In the genomic region with DNA sequence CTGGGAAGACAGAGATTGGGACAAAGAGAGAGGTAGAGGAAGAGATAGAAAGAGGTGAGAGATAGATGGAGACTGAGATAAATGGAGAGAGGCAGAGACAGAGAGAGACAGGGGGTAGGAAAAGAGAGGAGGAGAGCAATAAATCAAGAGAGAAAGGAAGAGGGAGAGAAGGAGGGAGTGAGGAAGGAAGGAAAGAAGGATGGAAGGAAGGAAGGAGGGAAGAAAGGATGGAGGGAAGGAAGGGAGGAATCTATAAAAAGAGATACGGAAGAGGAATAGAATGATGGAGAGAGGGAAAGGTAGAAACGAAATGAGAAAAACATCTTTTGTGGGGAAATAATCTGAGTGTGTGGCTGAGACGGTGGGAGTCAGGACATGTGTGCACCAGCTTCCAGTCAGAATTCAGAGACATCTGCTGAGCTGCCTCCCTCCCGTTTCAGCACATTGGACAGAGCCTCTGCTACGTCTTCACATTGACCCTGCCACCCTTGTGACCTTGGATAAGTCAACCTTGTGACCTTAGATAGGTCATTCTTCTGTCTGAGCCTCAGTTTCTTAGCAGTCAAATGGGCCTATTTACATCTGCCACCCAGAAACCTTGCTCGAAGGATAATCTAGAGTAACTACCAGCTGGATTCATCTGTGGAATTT, we compare ENCODE assay signal across 16 cellular contexts.
A peak's percentile ranks its signal among the peaks of the same experiment; 100 is the strongest.
DNase-seq lines count a peak whose midpoint lies in the region; ATAC-seq and TF ChIP-seq lines count a peak whose summit lies in the region.
"Had no signal": no experiment of that assay in that cellular context is flagged by ENCODE, and none has a peak within 500 bp of the region (broad histone marks: within the 10 kb centered on the region; RNA-seq: fewer than 3 reads in every experiment).

No MANE protein-coding gene starts in this region.

- H3K27ac Mint-ChIP-seq in WTC11 (no peak overlapping the region), CD14-positive monocyte (no peak overlapping the region)
- H3K27ac Mint-ChIP-seq: activated CD8-positive, alpha-beta memory T cell treated with anti-CD3 and anti-CD28 coated beads, Interleukin-2, amount 10 ng/mL, durations not matched to agents 7 days and 5 days; activated naive CD8-positive, alpha-beta T cell treated with anti-CD3 and anti-CD28 coated beads, Interleukin-2, amount 50 U/mL, for 24 hours; activated T-helper 17 cell treated with anti-CD3 and anti-CD28 coated beads, Interleukin-2, amount 50 U/mL, for 72 hours had no signal

- no peaks in the 10 kb centered on the region for H3K4me1 Mint-ChIP-seq in WTC11
- no peaks in the 10 kb centered on the region for H3K4me1 Mint-ChIP-seq in CD14-positive monocyte
- H3K4me1 Mint-ChIP-seq: activated CD8-positive, alpha-beta memory T cell treated with anti-CD3 and anti-CD28 coated beads, Interleukin-2, amount 10 ng/mL, durations not matched to agents 7 days and 5 days; activated naive CD8-positive, alpha-beta T cell treated with anti-CD3 and anti-CD28 coated beads, Interleukin-2, amount 50 U/mL, for 24 hours; activated T-helper 17 cell treated with anti-CD3 and anti-CD28 coated beads, Interleukin-2, amount 50 U/mL, for 72 hours had no signal

- H3K27me3 Mint-ChIP-seq in WTC11 (ENCODE audit: low read depth) = peaks cover 17% of the 10 kb centered on the region
- H3K27me3 Mint-ChIP-seq in CD14-positive monocyte (ENCODE audit: low read depth in 3 of 3) = peaks cover 9 to 23% (median 19%) of the 10 kb centered on the region in 3 donors
- H3K27me3 Mint-ChIP-seq: activated CD8-positive, alpha-beta memory T cell treated with anti-CD3 and anti-CD28 coated beads, Interleukin-2, amount 10 ng/mL, durations not matched to agents 7 days and 5 days had no signal

- no peaks in the 10 kb centered on the region for H3K36me3 Mint-ChIP-seq in WTC11
- no peaks in the 10 kb centered on the region for H3K36me3 Mint-ChIP-seq in CD14-positive monocyte
- H3K36me3 Mint-ChIP-seq: activated CD8-positive, alpha-beta memory T cell treated with anti-CD3 and anti-CD28 coated beads, Interleukin-2, amount 10 ng/mL, durations not matched to agents 7 days and 5 days had no signal

- H3K4me3 ChIP-seq in BLaER1 treated with 17β-estradiol and CSF1 and Interleukin-3, amounts not matched to agents 10 nM and 100 nM = no peak overlapping the region
- H3K4me3 ChIP-seq in colonic mucosa = no peak overlapping the region
- H3K4me3 ChIP-seq: cardiac muscle cell, esophagus squamous epithelium, Peyer's patch had no signal

- peaks cover 4% of the 10 kb centered on the region for H3K9me3 Mint-ChIP-seq in WTC11
- peaks cover 0 to 3% (median 0%) of the 10 kb centered on the region in 7 donors for H3K9me3 Mint-ChIP-seq in CD14-positive monocyte
- H3K9me3 Mint-ChIP-seq: activated naive CD8-positive, alpha-beta T cell treated with anti-CD3 and anti-CD28 coated beads, Interleukin-2, amount 50 U/mL, for 24 hours; activated T-helper 17 cell treated with anti-CD3 and anti-CD28 coated beads, Interleukin-2, amount 50 U/mL, for 72 hours had no signal

- peak; percentile 45 for DNase-seq in WTC11 (ENCODE audit: low spot score)
- peak; percentile 70 for DNase-seq in islet precursor cell
- DNase-seq in GM19240 (ENCODE audit: insufficient read length, low spot score) = no peak
- no peak for DNase-seq in NCI-H82 (lab: John Stamatoyannopoulos, UW)
- DNase-seq in CD14-positive monocyte (ENCODE audit: low spot score) = no peak
- no peak for DNase-seq in colonic mucosa
- DNase-seq: activated CD4-positive, alpha-beta T cell treated with anti-CD3 and anti-CD28 coated beads for 4 hours; activated CD8-positive, alpha-beta memory T cell treated with anti-CD3 and anti-CD28 coated beads, Interleukin-2, amount 10 ng/mL, durations not matched to agents 7 days and 5 days; activated naive CD8-positive, alpha-beta T cell treated with anti-CD3 and anti-CD28 coated beads, Interleukin-2, amount 50 U/mL, for 24 hours; esophagus squamous epithelium; NCI-H748 treated with DMSO at 0.1 percent for 48 hours; Peyer's patch had no signal

- no peak overlapping the region for H3K9ac ChIP-seq in BLaER1 treated with 17β-estradiol and CSF1 and Interleukin-3, amounts not matched to agents 10 nM and 100 nM
- H3K9ac ChIP-seq in colonic mucosa (ENCODE audit: low read depth in 2 of 2, low read length in 2 of 2) = no peak overlapping the region

- H3K4me3 Mint-ChIP-seq in WTC11 = no peak overlapping the region
- H3K4me3 Mint-ChIP-seq in CD14-positive monocyte = peak overlapping the region in 1 of 2 donors; percentile 67
- H3K4me3 Mint-ChIP-seq: activated CD8-positive, alpha-beta memory T cell treated with anti-CD3 and anti-CD28 coated beads, Interleukin-2, amount 10 ng/mL, durations not matched to agents 7 days and 5 days; activated naive CD8-positive, alpha-beta T cell treated with anti-CD3 and anti-CD28 coated beads, Interleukin-2, amount 50 U/mL, for 24 hours; activated T-helper 17 cell treated with anti-CD3 and anti-CD28 coated beads, Interleukin-2, amount 50 U/mL, for 72 hours had no signal

- H3K27ac ChIP-seq in BLaER1 treated with 17β-estradiol and CSF1 and Interleukin-3, amounts not matched to agents 10 nM and 100 nM = no peak overlapping the region
- H3K27ac ChIP-seq in colonic mucosa = no peak overlapping the region
- H3K27ac ChIP-seq: cardiac muscle cell, esophagus squamous epithelium, Peyer's patch had no signal

- H3K36me3 ChIP-seq in BLaER1 treated with 17β-estradiol and CSF1 and Interleukin-3, amounts not matched to agents 10 nM and 100 nM = no peaks in the 10 kb centered on the region
- H3K36me3 ChIP-seq in colonic mucosa = no peaks in the 10 kb centered on the region
- H3K36me3 ChIP-seq: cardiac muscle cell, esophagus squamous epithelium, Peyer's patch had no signal

- TF ChIP-seq CTCF in WTC11 (IDR thresholded peaks at IDR 0.05) (no peak), CD14-positive monocyte (IDR thresholded peaks at IDR 0.05) (no peak), colonic mucosa (IDR thresholded peaks at IDR 0.05) (no peak)

- CTCF ChIA-PET in WTC11 (lab: Charles Lee) = no interaction called here

- no peak for TF ChIP-seq EP300 in Ishikawa (IDR thresholded peaks at IDR 0.05; ENCODE audit: borderline replicate concordance)

- H3K9me3 ChIP-seq in BLaER1 treated with 17β-estradiol and CSF1 and Interleukin-3, amounts not matched to agents 10 nM and 100 nM (replicated peaks in 1 of 11) = peaks cover 0 to 6% (median 0%) of the 10 kb centered on the region in 11 experiments; a peak in 2 of 22 replicates
- H3K9me3 ChIP-seq in colonic mucosa = no peaks in the 10 kb centered on the region
- H3K9me3 ChIP-seq: esophagus squamous epithelium, Peyer's patch had no signal

- POLR2A ChIA-PET in WTC11 (lab: Charles Lee) = no interaction called here

- H4K20me1 ChIP-seq in BLaER1 treated with 17β-estradiol and CSF1 and Interleukin-3, amounts not matched to agents 10 nM and 100 nM = peaks cover 0 to 32% (median 13%) of the 10 kb centered on the region in 11 experiments; a peak in 15 of 22 replicates

- intact Hi-C loops in CD14-positive monocyte (cut with micrococcal nuclease) = no loop called here
- intact Hi-C loops in colonic mucosa (cut with DNase I) = no loop called here

- peak; percentile 59 for ATAC-seq in WTC11
- ATAC-seq: activated CD8-positive, alpha-beta memory T cell treated with anti-CD3 and anti-CD28 coated beads, Interleukin-2, amount 10 ng/mL, durations not matched to agents 7 days and 5 days; activated naive CD8-positive, alpha-beta T cell treated with anti-CD3 and anti-CD28 coated beads, Interleukin-2, amount 50 U/mL, for 24 hours; activated T-helper 17 cell treated with anti-CD3 and anti-CD28 coated beads, Interleukin-2, amount 50 U/mL, for 72 hours had no signal

- TF ChIP-seq RAD21 in Ishikawa (IDR thresholded peaks at IDR 0.05; ENCODE audit: low read depth) = no peak

- peak overlapping the region in 8 of 11 experiments; percentile 34 to 70 (median 66); a peak in 15 of 22 replicates for H3K4me2 ChIP-seq in BLaER1 treated with 17β-estradiol and CSF1 and Interleukin-3, amounts not matched to agents 10 nM and 100 nM

- peaks cover 0 to 30% (median 24%) of the 10 kb centered on the region in 10 experiments; a peak in 16 of 20 replicates for H3K4me1 ChIP-seq in BLaER1 treated with 17β-estradiol and CSF1 and Interleukin-3, amounts not matched to agents 10 nM and 100 nM
- no peaks in the 10 kb centered on the region for H3K4me1 ChIP-seq in colonic mucosa
- H3K4me1 ChIP-seq: esophagus squamous epithelium, Peyer's patch had no signal

- peaks cover 48 to 83% (median 64%) of the 10 kb centered on the region in 11 experiments for H3K27me3 ChIP-seq in BLaER1 treated with 17β-estradiol and CSF1 and Interleukin-3, amounts not matched to agents 10 nM and 100 nM
- peaks cover 4% of the 10 kb centered on the region for H3K27me3 ChIP-seq in colonic mucosa
- H3K27me3 ChIP-seq: Peyer's patch had no signal

TF ChIP-seq in Ishikawa, 13 proteins besides CTCF, POLR2A, EP300 and RAD21 (continues in another document):
- TF ChIP-seq YY1 (IDR thresholded peaks at IDR 0.05; ENCODE audit: low read depth) = no peak

TF ChIP-seq in WTC11, 78 proteins besides CTCF, POLR2A, EP300 and RAD21 (continues in another document):
- TF ChIP-seq OVOL2 (CRISPR knock-in tag; IDR thresholded peaks at IDR 0.05; ENCODE audit: borderline replicate concordance) (no peak), ZNF671 (CRISPR knock-in tag; IDR thresholded peaks at IDR 0.05) (no peak), RORB (CRISPR knock-in tag; IDR thresholded peaks at IDR 0.05) (no peak), PRRX2 (CRISPR knock-in tag; IDR thresholded peaks at IDR 0.05) (no peak), ESRRA (CRISPR knock-in tag; IDR thresholded peaks at IDR 0.05; ENCODE audit: borderline replicate concordance) (peak; percentile 97)
- TF ChIP-seq, protein P1, sequence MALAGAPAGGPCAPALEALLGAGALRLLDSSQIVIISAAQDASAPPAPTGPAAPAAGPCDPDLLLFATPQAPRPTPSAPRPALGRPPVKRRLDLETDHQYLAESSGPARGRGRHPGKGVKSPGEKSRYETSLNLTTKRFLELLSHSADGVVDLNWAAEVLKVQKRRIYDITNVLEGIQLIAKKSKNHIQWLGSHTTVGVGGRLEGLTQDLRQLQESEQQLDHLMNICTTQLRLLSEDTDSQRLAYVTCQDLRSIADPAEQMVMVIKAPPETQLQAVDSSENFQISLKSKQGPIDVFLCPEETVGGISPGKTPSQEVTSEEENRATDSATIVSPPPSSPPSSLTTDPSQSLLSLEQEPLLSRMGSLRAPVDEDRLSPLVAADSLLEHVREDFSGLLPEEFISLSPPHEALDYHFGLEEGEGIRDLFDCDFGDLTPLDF (CRISPR knock-in tag; IDR thresholded peaks at IDR 0.05) = no peak
- TF ChIP-seq, protein P2, sequence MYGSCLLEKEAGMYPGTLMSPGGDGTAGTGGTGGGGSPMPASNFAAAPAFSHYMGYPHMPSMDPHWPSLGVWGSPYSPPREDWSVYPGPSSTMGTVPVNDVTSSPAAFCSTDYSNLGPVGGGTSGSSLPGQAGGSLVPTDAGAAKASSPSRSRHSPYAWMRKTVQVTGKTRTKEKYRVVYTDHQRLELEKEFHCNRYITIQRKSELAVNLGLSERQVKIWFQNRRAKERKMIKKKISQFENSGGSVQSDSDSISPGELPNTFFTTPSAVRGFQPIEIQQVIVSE (CRISPR knock-in tag; IDR thresholded peaks at IDR 0.05; ENCODE audit: borderline replicate concordance) = no peak

Comparison
In these comparisons a context has a peak if more than half of its experiments do, and no peak if none do; other contexts are left out.
1. DNase-seq: peak in WTC11 (single experiment) and islet precursor cell (single experiment); none in GM19240 (single experiment), NCI-H82 (single experiment), CD14-positive monocyte (single experiment) and colonic mucosa (single experiment).